Comparison of ENCODE assay signal across 8 cellular contexts in genomic region chr7:80918406-80918805, GRCh38. TPM values are rescaled to one million over a fixed set of nuclear protein-coding genes. Genes with fewer than 3 reads are reported as not detected.
DNase-seq lines count a peak whose midpoint lies in the region; ATAC-seq and TF ChIP-seq lines count a peak whose summit lies in the region.

No MANE protein-coding gene starts in this region.

- peaks cover 0 to 36% (median 11%) of the 10 kb centered on the region in 8 donors for H3K9me3 Mint-ChIP-seq in CD4-positive, alpha-beta memory T cell

- POLR2A ChIA-PET in CD4-positive, alpha-beta memory T cell (lab: Charles Lee; ENCODE audit: partially characterized antibody) = no interaction called here

- H3K27me3 Mint-ChIP-seq in CD4-positive, alpha-beta memory T cell = peaks cover 6 to 16% of the 10 kb centered on the region in 2 donors

- H3K4me3 ChIP-seq in WERI-Rb-1 (ENCODE audit: low read depth, low read length) = peak overlapping the region; percentile 92
- H3K4me3 ChIP-seq in right cardiac atrium (ENCODE audit: low read length) = peak overlapping the region; percentile 94
- peak overlapping the region; percentile 92 for H3K4me3 ChIP-seq in skeletal muscle cell (ENCODE audit: low read depth, low read length)
- H3K4me3 ChIP-seq in CD4-positive, alpha-beta memory T cell (ENCODE audit: low read length in 2 of 2) = no peak overlapping the region

- in situ Hi-C loops in GM13977 (cut with MboI; ENCODE audit: low pct_unique_long_range_greater_than_20kb, low sequenced_read_pairs, unreplicated experiment) = no loop called here

- no peaks in the 10 kb centered on the region for H3K36me3 ChIP-seq in WERI-Rb-1
- no peaks in the 10 kb centered on the region for H3K36me3 ChIP-seq in CD4-positive, alpha-beta memory T cell (ENCODE audit: insufficient read depth, low read length)

- H3K36me3 Mint-ChIP-seq in CD4-positive, alpha-beta memory T cell = no peaks in the 10 kb centered on the region

- DNase-seq in GM13977 (ENCODE audit: low spot score) (peak; percentile 53), WERI-Rb-1 (no peak), right cardiac atrium (no peak), skeletal muscle cell (ENCODE audit: low read depth) (no peak), NCI-H2107 (lab: John Stamatoyannopoulos, UW) (no peak), Kasumi-1 (lab: John Stamatoyannopoulos, UW) (no peak)
- DNase-seq in CD4-positive, alpha-beta memory T cell = no peak

- no peak overlapping the region for H3K27ac ChIP-seq in WERI-Rb-1
- peak overlapping the region; percentile 48 for H3K27ac ChIP-seq in right cardiac atrium (ENCODE audit: low read length)
- no peak overlapping the region for H3K27ac ChIP-seq in CD4-positive, alpha-beta memory T cell (ENCODE audit: low read depth, low read length)

- H3K9me3 ChIP-seq in WERI-Rb-1 (ENCODE audit: severe bottlenecking) (no peaks in the 10 kb centered on the region), right cardiac atrium (ENCODE audit: control insufficient read depth, low read length) (no peaks in the 10 kb centered on the region)
- H3K9me3 ChIP-seq in CD4-positive, alpha-beta memory T cell (ENCODE audit: control insufficient read depth in 1 of 2, low read length in 2 of 2) = no peaks in the 10 kb centered on the region

- ATAC-seq in HG02884 (IDR thresholded peaks at IDR 0.05; ENCODE audit: unreplicated experiment) (peak; percentile 74), right cardiac atrium (no peak)

- 6% methylated on average over 9 of the region's 9 CpGs for WGBS in right cardiac atrium

- H3K4me3 Mint-ChIP-seq in CD4-positive, alpha-beta memory T cell = peak overlapping the region in 1 of 8 donors; percentile 12

- CTCF ChIA-PET in CD4-positive, alpha-beta memory T cell (lab: Charles Lee; ENCODE audit: partially characterized antibody) = no interaction called here

- intact Hi-C loops in right cardiac atrium (cut with DNase I) = loop anchor here in 2 of 4 donors (10.0 kb wide), 2 partner anchors 336 to 546 kb away; no protein-coding TSS in a partner anchor
- intact Hi-C loops in CD4-positive, alpha-beta memory T cell (cut with micrococcal nuclease) = no loop called here

- no peak overlapping the region for H3K27ac Mint-ChIP-seq in CD4-positive, alpha-beta memory T cell

- H3K4me1 Mint-ChIP-seq in CD4-positive, alpha-beta memory T cell = peaks cover 0 to 3% (median 0%) of the 10 kb centered on the region in 4 donors

- TF ChIP-seq CTCF in GM13977 (IDR thresholded peaks at IDR 0.05; ENCODE audit: extremely low read depth, insufficient read depth, missing control alignments) (no peak), WERI-Rb-1 (IDR thresholded peaks at IDR 0.05; ENCODE audit: low read depth, low read length) (no peak)

- H3K27me3 ChIP-seq in WERI-Rb-1 (ENCODE audit: insufficient read depth, low read depth, severe bottlenecking) (no peaks in the 10 kb centered on the region), right cardiac atrium (ENCODE audit: control insufficient read depth, insufficient read depth) (no peaks in the 10 kb centered on the region)
- H3K27me3 ChIP-seq in CD4-positive, alpha-beta memory T cell (ENCODE audit: insufficient read depth, low read length) = no peaks in the 10 kb centered on the region

- H3K4me1 ChIP-seq in right cardiac atrium (ENCODE audit: control insufficient read depth, insufficient read depth, low read length) = no peaks in the 10 kb centered on the region
- H3K4me1 ChIP-seq in CD4-positive, alpha-beta memory T cell (ENCODE audit: insufficient read depth, low read length) = no peaks in the 10 kb centered on the region

RNA-seq across cellular contexts. Expression of gene SEMA3C, which starts 0.4 kb away (rescaled TPM):
- total RNA-seq in right cardiac atrium = 10 to 100 TPM; 32.9 to 42.3 (median 41.0) TPM
- polyA plus RNA-seq in right cardiac atrium = 10.1 TPM
- total RNA-seq in CD4-positive, alpha-beta memory T cell = under 1 TPM; 0.47 to 0.50 TPM
- polyA plus RNA-seq in CD4-positive, alpha-beta memory T cell = not detected

Comparison
In these comparisons a context has a peak if more than half of its experiments do, and no peak if none do; other contexts are left out.
1. H3K4me3 ChIP-seq: peak in WERI-Rb-1 (single experiment), right cardiac atrium (single experiment) and skeletal muscle cell (single experiment); none in CD4-positive, alpha-beta memory T cell (0 of 2).
2. RNA of gene SEMA3C, which starts 0.4 kb away (total RNA-seq): 32.9 to 42.3 TPM in right cardiac atrium; 0.47 to 0.50 TPM in CD4-positive, alpha-beta memory T cell; every median in the first group is over 10 times any median in the second.